1 cellular context compared by ENCODE assay signal in genomic region chr2:73997813-73998212, GRCh38.
TF ChIP-seq lines count a peak whose summit lies in the region.

No MANE protein-coding gene starts in this region.

TF ChIP-seq in K562, 482 proteins besides CTCF, POLR2A, EP300 and RAD21:
- TF ChIP-seq ZBTB33 (CRISPR knock-in tag; IDR thresholded peaks at IDR 0.05) = peak; percentile 95
- no peak for TF ChIP-seq ZNF57 (CRISPR knock-in tag; IDR thresholded peaks at IDR 0.05)
- TF ChIP-seq MITF (IDR thresholded peaks at IDR 0.05) = 0 out of 2 replicates have a peak, but pooled peaks have one; percentile 17
- TF ChIP-seq IRF1 (CRISPR knock-in tag; IDR thresholded peaks at IDR 0.05; ENCODE audit: borderline replicate concordance) = no peak
- TF ChIP-seq ARID2 (IDR thresholded peaks at IDR 0.05) = 0 out of 2 replicates have a peak, but pooled peaks have one; percentile 7
- TF ChIP-seq KDM1A (IDR thresholded peaks at IDR 0.05) = peak; percentile 6 to 65; a peak in 2 of 4 replicates
- TF ChIP-seq CTBP1 (IDR thresholded peaks at IDR 0.05; ENCODE audit: borderline replicate concordance) = peak; percentile 71; the same call in 1 of the 2 replicates
- peak in 1 of 2 experiments; percentile 83; a peak in 2 of 4 replicates for TF ChIP-seq RCOR1 (IDR thresholded peaks at IDR 0.05; ENCODE audit: borderline replicate concordance in 1 of 2, low read depth in 2 of 2, low read length in 2 of 2)
- no peak for TF ChIP-seq RBM14 (IDR thresholded peaks at IDR 0.05; ENCODE audit: borderline replicate concordance, insufficient read depth, low read depth, low read length)
- peak; percentile 39 for TF ChIP-seq MEIS2 (IDR thresholded peaks at IDR 0.05; ENCODE audit: partially characterized antibody)
- 0 out of 4 replicates have a peak, but pooled peaks of 1 of the 2 experiments have one; percentile 17 for TF ChIP-seq HDAC1 (IDR thresholded peaks at IDR 0.05)
- TF ChIP-seq ZNF224 (CRISPR knock-in tag; IDR thresholded peaks at IDR 0.05) = no peak
